8 cellular contexts compared by ENCODE assay signal in the genomic region with DNA sequence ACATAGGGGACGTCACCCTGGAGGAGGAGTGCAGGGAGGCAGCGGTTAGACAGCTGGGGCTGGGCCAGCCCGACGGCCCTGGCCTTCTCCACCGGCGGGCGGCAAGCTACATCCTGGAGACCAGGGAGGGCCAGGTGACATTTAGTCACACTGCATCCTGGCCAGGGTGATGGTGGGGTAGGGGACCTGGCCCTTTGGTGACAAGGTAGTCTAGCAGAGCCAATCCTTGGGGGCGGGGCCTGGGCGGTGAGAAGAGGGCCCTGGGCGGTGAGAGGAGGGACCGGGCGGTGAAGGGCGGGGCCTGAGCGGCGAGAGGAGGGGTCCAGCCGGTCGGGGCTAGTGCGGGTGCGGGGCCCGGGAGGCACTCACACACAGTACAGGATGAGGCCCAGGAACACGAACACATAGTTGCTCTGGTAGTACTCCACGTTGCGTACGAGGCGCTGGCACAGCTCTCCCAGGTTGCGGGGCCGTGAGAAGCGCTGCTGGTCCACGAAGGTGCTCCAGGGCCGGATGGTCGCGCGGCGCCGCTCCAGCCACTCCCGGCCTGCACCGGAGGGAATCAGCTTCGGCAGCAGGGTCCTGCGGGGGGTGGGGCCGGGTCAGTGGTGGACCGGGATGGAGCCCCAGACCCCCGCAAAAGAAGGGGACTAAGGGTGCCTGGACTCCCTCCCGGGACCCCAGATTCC. TPM values are rescaled to one million over a fixed set of nuclear protein-coding genes. Genes with fewer than 3 reads are reported as not detected.
DNase-seq lines count a peak whose midpoint lies in the region; ATAC-seq lines count a peak whose summit lies in the region.

No MANE protein-coding gene starts in this region.

- DNase-seq in G401 (ENCODE audit: low spot score) (peak; percentile 75), NCI-H2171 treated with DMSO at 0.1 percent for 48 hours (lab: John Stamatoyannopoulos, UW) (peak; percentile 38), cerebellar cortex (ENCODE audit: low spot score) (peak; percentile 82), kidney tubule cell (ENCODE audit: low spot score) (peak; percentile 76), cerebellar nuclear complex (lab: John Stamatoyannopoulos, UW) (no peak)
- DNase-seq in activated CD4-positive, alpha-beta T cell treated with anti-CD3 and anti-CD28 coated beads for 1 hour = peak; percentile 67
- peak; percentile 62 to 86 (median 68) for DNase-seq in stimulated activated CD4-positive, alpha-beta T cell treated with anti-CD3 and anti-CD28 coated beads, Interleukin-1b, Interleukin-23, amount 100 ng/mL, for 24 hours (ENCODE audit: low read depth in 4 of 4, low spot score in 1 of 4)

- peak; percentile 56 for ATAC-seq in HG02642 (IDR thresholded peaks at IDR 0.05; ENCODE audit: poor library complexity, unreplicated experiment)

- in situ Hi-C loops in G401 (cut with HindIII; ENCODE audit: low sequenced_read_pairs) = no loop called here

RNA-seq across cellular contexts. Expression of a gene that starts 0.6 kb away (rescaled TPM):
- 198 and 315 TPM in 2 replicates for total RNA-seq in G401 (2014; rRNA removed; shearing (Covaris generic))

RNA-seq across cellular contexts. Expression of a gene that starts 30.3 kb away (rescaled TPM):
- total RNA-seq in G401 (2014; rRNA removed; shearing (Covaris generic)) = not detected in 2 replicates

RNA-seq across cellular contexts. Expression of a gene that starts 35.5 kb away (rescaled TPM):
- 1.2 and 2.7 TPM in 2 replicates for total RNA-seq in G401 (2014; rRNA removed; shearing (Covaris generic))

Comparison
In these comparisons a context has a peak if more than half of its experiments do, and no peak if none do; other contexts are left out.
1. DNase-seq: peak in G401 (single experiment), NCI-H2171 treated with DMSO at 0.1 percent for 48 hours (single experiment), activated CD4-positive, alpha-beta T cell treated with anti-CD3 and anti-CD28 coated beads for 1 hour (single experiment), cerebellar cortex (single experiment), kidney tubule cell (single experiment) and stimulated activated CD4-positive, alpha-beta T cell treated with anti-CD3 and anti-CD28 coated beads, Interleukin-1b, Interleukin-23, amount 100 ng/mL, for 24 hours (4 of 4); none in cerebellar nuclear complex (0 of 2).